8 cellular contexts compared by ENCODE assay signal in the genomic region with DNA sequence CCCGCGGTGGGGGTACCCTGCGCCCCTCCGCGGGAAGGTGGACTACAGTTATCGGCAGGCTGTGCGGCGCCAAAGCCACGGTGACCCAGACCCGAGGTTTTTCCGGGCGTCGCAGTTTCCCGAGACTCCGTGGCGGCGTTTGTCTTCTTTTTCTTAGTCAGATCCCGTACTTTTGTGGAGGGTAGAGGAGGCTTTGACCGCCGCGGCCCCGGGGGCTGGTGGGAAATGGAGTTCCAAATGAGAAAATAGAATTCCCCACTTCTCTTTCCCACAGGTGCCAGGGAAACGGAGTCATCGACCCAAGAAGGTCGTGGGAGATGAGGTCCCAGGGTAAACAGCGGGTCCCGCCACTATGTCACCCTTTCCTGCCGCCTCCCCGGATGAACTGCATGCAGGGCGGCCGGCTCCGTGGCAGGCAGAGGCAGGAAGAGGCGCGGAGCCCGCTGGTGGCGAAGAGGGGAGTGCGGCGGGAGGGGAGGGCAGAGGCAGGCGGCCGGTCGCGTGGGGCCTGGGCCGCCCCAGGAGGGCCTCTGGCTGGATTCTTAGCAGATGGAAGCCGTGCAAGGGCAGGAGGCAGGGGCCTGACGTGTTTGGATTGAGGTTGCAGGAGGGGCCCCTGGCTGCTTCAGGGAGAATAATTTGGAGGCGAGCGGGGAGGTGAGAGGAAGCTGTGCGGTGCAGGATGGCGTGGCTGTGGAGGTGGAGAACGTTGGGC. TPM values are rescaled to one million over a fixed set of nuclear protein-coding genes. Genes with fewer than 3 reads are reported as not detected.
DNase-seq lines count a peak whose midpoint lies in the region; ATAC-seq and TF ChIP-seq lines count a peak whose summit lies in the region.

No MANE protein-coding gene starts in this region.

- H3K4me1 Mint-ChIP-seq in activated CD4-positive, alpha-beta T cell treated with anti-CD3 and anti-CD28 coated beads, Interleukin-2, amount 10 ng/mL, durations not matched to agents 24 days and 14 days = peaks cover 19% of the 10 kb centered on the region
- H3K4me1 Mint-ChIP-seq in memory B cell = peaks cover 9% of the 10 kb centered on the region

- ATAC-seq in memory B cell (ENCODE audit: low read depth) (peak; percentile 78), HG03039 (IDR thresholded peaks at IDR 0.05; ENCODE audit: unreplicated experiment) (no peak), HG02759 (IDR thresholded peaks at IDR 0.05; ENCODE audit: unreplicated experiment) (no peak), HG03175 (IDR thresholded peaks at IDR 0.05; ENCODE audit: unreplicated experiment) (no peak)

- H3K4me3 ChIP-seq in DOHH2 (ENCODE audit: low read length) (no peak overlapping the region), stomach smooth muscle (ENCODE audit: low read length in 2 of 2) (peak overlapping the region; percentile 70 to 81)

- H3K79me2 ChIP-seq in DOHH2 (ENCODE audit: control insufficient read depth, low read length) = no peaks in the 10 kb centered on the region

- no peaks in the 10 kb centered on the region for H3K9me2 ChIP-seq in DOHH2 (replicated peaks; ENCODE audit: control insufficient read depth, low read length)

- H3K4me2 ChIP-seq in DOHH2 (ENCODE audit: low read length) = peak overlapping the region; percentile 26; the same call in 1 of the 2 replicates

- H3K27me3 ChIP-seq in DOHH2 (ENCODE audit: control insufficient read depth, low read length) (no peaks in the 10 kb centered on the region), stomach smooth muscle (ENCODE audit: control insufficient read depth in 1 of 2, insufficient read depth in 2 of 2, low read length in 2 of 2) (no peaks in the 10 kb centered on the region)

- H3K4me1 ChIP-seq in DOHH2 (ENCODE audit: control insufficient read depth, low read length) = peaks cover 6% of the 10 kb centered on the region; the same call in 1 of the 2 replicates
- H3K4me1 ChIP-seq in stomach smooth muscle (ENCODE audit: control insufficient read depth, insufficient read depth, low read length) = peaks cover 19% of the 10 kb centered on the region

- peak overlapping the region; percentile 90 for H3K27ac Mint-ChIP-seq in activated CD4-positive, alpha-beta T cell treated with anti-CD3 and anti-CD28 coated beads, Interleukin-2, amount 10 ng/mL, durations not matched to agents 24 days and 14 days
- H3K27ac Mint-ChIP-seq in memory B cell = peak overlapping the region; percentile 55

- H3K9me3 ChIP-seq in DOHH2 (ENCODE audit: control insufficient read depth, insufficient read depth, low read length) (no peaks in the 10 kb centered on the region), stomach smooth muscle (ENCODE audit: control insufficient read depth in 2 of 2, low read length in 2 of 2) (no peaks in the 10 kb centered on the region)

- no peak overlapping the region for H3K27ac ChIP-seq in DOHH2 (ENCODE audit: low read depth, low read length)
- H3K27ac ChIP-seq in stomach smooth muscle (ENCODE audit: low read length) = peak overlapping the region; percentile 93

- H3K36me3 Mint-ChIP-seq in activated CD4-positive, alpha-beta T cell treated with anti-CD3 and anti-CD28 coated beads, Interleukin-2, amount 10 ng/mL, durations not matched to agents 24 days and 14 days (ENCODE audit: low read depth) = peaks cover 11% of the 10 kb centered on the region
- peaks cover 3% of the 10 kb centered on the region for H3K36me3 Mint-ChIP-seq in memory B cell

- intact Hi-C loops in activated CD4-positive, alpha-beta T cell treated with anti-CD3 and anti-CD28 coated beads, Interleukin-2, amount 10 ng/mL, durations not matched to agents 24 days and 14 days (cut with micrococcal nuclease) = no loop called here

- peak overlapping the region; percentile 87 for H3K4me3 Mint-ChIP-seq in activated CD4-positive, alpha-beta T cell treated with anti-CD3 and anti-CD28 coated beads, Interleukin-2, amount 10 ng/mL, durations not matched to agents 24 days and 14 days
- H3K4me3 Mint-ChIP-seq in memory B cell = peak overlapping the region; percentile 93

- no peaks in the 10 kb centered on the region for H3K27me3 Mint-ChIP-seq in activated CD4-positive, alpha-beta T cell treated with anti-CD3 and anti-CD28 coated beads, Interleukin-2, amount 10 ng/mL, durations not matched to agents 24 days and 14 days
- peaks cover 4% of the 10 kb centered on the region for H3K27me3 Mint-ChIP-seq in memory B cell

- no peaks in the 10 kb centered on the region for H4K20me1 ChIP-seq in DOHH2 (ENCODE audit: control insufficient read depth, insufficient read depth, low read depth, low read length)

- H3K36me3 ChIP-seq in DOHH2 (ENCODE audit: control insufficient read depth, low read length) (peaks cover 5% of the 10 kb centered on the region), stomach smooth muscle (ENCODE audit: control insufficient read depth in 2 of 2, insufficient read depth in 2 of 2, low read length in 2 of 2) (peaks cover 15 to 17% of the 10 kb centered on the region in 2 donors)

- no peak for TF ChIP-seq CTCF in DOHH2 (IDR thresholded peaks at IDR 0.05; ENCODE audit: low read depth, low read length, poor library complexity, severe bottlenecking)

- no peaks in the 10 kb centered on the region for H3K9me3 Mint-ChIP-seq in activated CD4-positive, alpha-beta T cell treated with anti-CD3 and anti-CD28 coated beads, Interleukin-2, amount 10 ng/mL, durations not matched to agents 24 days and 14 days
- no peaks in the 10 kb centered on the region for H3K9me3 Mint-ChIP-seq in memory B cell

- H3K9ac ChIP-seq in stomach smooth muscle (ENCODE audit: low read length in 2 of 2) = peak overlapping the region; percentile 74 to 87

- DNase-seq in activated CD4-positive, alpha-beta T cell treated with anti-CD3 and anti-CD28 coated beads, Interleukin-2, amount 10 ng/mL, durations not matched to agents 24 days and 14 days = peak; percentile 90
- peak; percentile 17 for DNase-seq in dedifferentiated amniotic fluid mesenchymal stem cell (ENCODE audit: extremely low spot score)
- no peak for DNase-seq in memory B cell (ENCODE audit: low spot score in 2 of 2)

- peaks cover 5% of the 10 kb centered on the region; the same call in 1 of the 2 replicates for H3F3A ChIP-seq in DOHH2 (ENCODE audit: control insufficient read depth, insufficient read depth)

RNA-seq across cellular contexts. Expression of gene CYTH2, which starts 11.5 kb away (rescaled TPM):
- total RNA-seq in activated CD4-positive, alpha-beta T cell treated with anti-CD3 and anti-CD28 coated beads, Interleukin-2, amount 10 ng/mL, durations not matched to agents 24 days and 14 days = 30.6 and 31.6 TPM in 2 replicates

RNA-seq across cellular contexts. Expression of gene KCNJ14, which starts 25.3 kb away (rescaled TPM):
- 2.4 TPM in 2 replicates for total RNA-seq in activated CD4-positive, alpha-beta T cell treated with anti-CD3 and anti-CD28 coated beads, Interleukin-2, amount 10 ng/mL, durations not matched to agents 24 days and 14 days

RNA-seq across cellular contexts. Expression of gene LMTK3, which starts 31.0 kb away (rescaled TPM):
- 3.0 and 3.6 TPM in 2 replicates for total RNA-seq in activated CD4-positive, alpha-beta T cell treated with anti-CD3 and anti-CD28 coated beads, Interleukin-2, amount 10 ng/mL, durations not matched to agents 24 days and 14 days

RNA-seq across cellular contexts. Expression of gene GRWD1, which starts 34.9 kb away (rescaled TPM):
- 89.1 and 90.6 TPM in 2 replicates for total RNA-seq in activated CD4-positive, alpha-beta T cell treated with anti-CD3 and anti-CD28 coated beads, Interleukin-2, amount 10 ng/mL, durations not matched to agents 24 days and 14 days

Comparison
In these comparisons a context has a peak if more than half of its experiments do, and no peak if none do; other contexts are left out.
1. DNase-seq: peak in activated CD4-positive, alpha-beta T cell treated with anti-CD3 and anti-CD28 coated beads, Interleukin-2, amount 10 ng/mL, durations not matched to agents 24 days and 14 days (single experiment) and dedifferentiated amniotic fluid mesenchymal stem cell (single experiment); none in memory B cell (0 of 2).